8 cellular contexts compared by ENCODE assay signal in genomic region chr7:30740417-30741181, GRCh38. TPM values are rescaled to one million over a fixed set of nuclear protein-coding genes. Genes with fewer than 3 reads are reported as not detected.
A peak's percentile ranks its signal among the peaks of the same experiment; 100 is the strongest.
DNase-seq lines count a peak whose midpoint lies in the region; ATAC-seq and TF ChIP-seq lines count a peak whose summit lies in the region.

No MANE protein-coding gene starts in this region.

- H3K9ac ChIP-seq in parathyroid adenoma = no peak overlapping the region

- H3K9me3 ChIP-seq in gastroesophageal sphincter (no peaks in the 10 kb centered on the region), parathyroid adenoma (ENCODE audit: control insufficient read depth, low read length) (no peaks in the 10 kb centered on the region), upper lobe of left lung (no peaks in the 10 kb centered on the region)

- H3K4me1 ChIP-seq in gastroesophageal sphincter (peaks cover 0 to 12% (median 0%) of the 10 kb centered on the region in 3 donors), parathyroid adenoma (no peaks in the 10 kb centered on the region), upper lobe of left lung (peaks cover 0 to 6% (median 4%) of the 10 kb centered on the region in 4 donors)

- H3K4me2 ChIP-seq in parathyroid adenoma (ENCODE audit: low read length) = no peak overlapping the region

- no peak for TF ChIP-seq EP300 in gastroesophageal sphincter (IDR thresholded peaks at IDR 0.05)
- no peak for TF ChIP-seq EP300 in upper lobe of left lung (IDR thresholded peaks at IDR 0.05)

- no peaks in the 10 kb centered on the region for H3K27me3 ChIP-seq in gastroesophageal sphincter
- no peaks in the 10 kb centered on the region for H3K27me3 ChIP-seq in parathyroid adenoma (ENCODE audit: control insufficient read depth, insufficient read depth, low read length)
- H3K27me3 ChIP-seq in upper lobe of left lung = no peaks in the 10 kb centered on the region

- 51% methylated on average over 8 of the region's 14 CpGs; no CpG with 5 or more reads in 1 of the 2 donors for WGBS in gastroesophageal sphincter (ENCODE audit: low coverage in 1 of 2), 2 donors
- WGBS in upper lobe of left lung, 2 donors = 33% methylated on average over 7 to 14 of the region's 14 CpGs

- no peak overlapping the region for H3K4me3 ChIP-seq in gastroesophageal sphincter
- no peak overlapping the region for H3K4me3 ChIP-seq in parathyroid adenoma (ENCODE audit: low read depth, low read length)
- no peak overlapping the region for H3K4me3 ChIP-seq in upper lobe of left lung

- ATAC-seq in GM19395 (IDR thresholded peaks at IDR 0.05; ENCODE audit: unreplicated experiment) = peak; percentile 74
- peak; percentile 65 for ATAC-seq in gastroesophageal sphincter
- peak; percentile 78 to 88 for ATAC-seq in upper lobe of left lung (ENCODE audit: low FRiP score in 2 of 2)

- H3K36me3 ChIP-seq in gastroesophageal sphincter (no peaks in the 10 kb centered on the region), parathyroid adenoma (ENCODE audit: control insufficient read depth, insufficient read depth, low read length) (no peaks in the 10 kb centered on the region), upper lobe of left lung (no peaks in the 10 kb centered on the region)

- peak overlapping the region; percentile 16 for H2AFZ ChIP-seq in parathyroid adenoma

- TF ChIP-seq POLR2A in gastroesophageal sphincter (IDR thresholded peaks at IDR 0.05) (no peak), upper lobe of left lung (IDR thresholded peaks at IDR 0.05) (no peak)

- DNase-seq in Ammon's horn (ENCODE audit: low spot score) = peak; percentile 83
- DNase-seq in M059J (ENCODE audit: low read depth) = peak; percentile 58
- peak; percentile 47 for DNase-seq in SHP77 treated with DMSO at 0.1 percent for 48 hours (lab: John Stamatoyannopoulos, UW)
- peak; percentile 56 for DNase-seq in activated gamma-delta T cell treated with anti-CD3 and anti-CD28 coated beads, Interleukin-2, amount 50 U/mL, for 16 hours (ENCODE audit: low read depth)
- DNase-seq in upper lobe of left lung = peak; percentile 75 to 81

- H3K79me2 ChIP-seq in parathyroid adenoma = no peaks in the 10 kb centered on the region

- peak; percentile 94 to 99 (median 98) for TF ChIP-seq CTCF in gastroesophageal sphincter (IDR thresholded peaks at IDR 0.05)
- TF ChIP-seq CTCF in parathyroid adenoma (IDR thresholded peaks at IDR 0.05) = peak; percentile 98
- TF ChIP-seq CTCF in upper lobe of left lung (IDR thresholded peaks at IDR 0.05) = peak; percentile 91 to 100 (median 94)

- H3K27ac ChIP-seq in gastroesophageal sphincter = no peak overlapping the region
- H3K27ac ChIP-seq in parathyroid adenoma = no peak overlapping the region
- no peak overlapping the region for H3K27ac ChIP-seq in upper lobe of left lung

RNA-seq across cellular contexts. Expression of gene INMT, which starts 11.3 kb away (rescaled TPM):
- total RNA-seq in M059J (2014; rRNA removed; shearing (Covaris generic)) = 0.22 TPM in 1 of 2 replicates, not detected in the other
- 100 to 1,000 TPM; 115 to 212 (median 131) TPM for total RNA-seq in gastroesophageal sphincter
- total RNA-seq in upper lobe of left lung = 100 to 1,000 TPM in 5 of 6 donors, 10 to 100 TPM in 1; 70.5 to 447 (median 322) TPM

RNA-seq across cellular contexts. Expression of gene MINDY4, which starts 30.6 kb away (rescaled TPM):
- 1.8 and 3.3 TPM in 2 replicates for total RNA-seq in M059J (2014; rRNA removed; shearing (Covaris generic))
- total RNA-seq in gastroesophageal sphincter (10 to 100 TPM in 3 of 4 donors, 1 to 10 TPM in 1; 5.6 to 31.8 (median 20.4) TPM), upper lobe of left lung (10 to 100 TPM in 5 of 6 donors, 1 to 10 TPM in 1; 7.7 to 43.0 (median 19.4) TPM)

RNA-seq across cellular contexts. Expression of gene CRHR2, which starts 58.3 kb away (rescaled TPM):
- total RNA-seq in M059J (2014; rRNA removed; shearing (Covaris generic)) = not detected in 2 replicates
- total RNA-seq in gastroesophageal sphincter (under 1 TPM in 3 of 4 donors, not detected in 1; 0.15 to 0.77 (median 0.47) TPM), upper lobe of left lung (1 to 10 TPM in 1 of 6 donors, under 1 TPM in 3, not detected in 2; 0.10 to 1.0 (median 0.44) TPM)

Comparison
In these comparisons a context has a peak if more than half of its experiments do, and no peak if none do; other contexts are left out.
1. RNA of gene INMT, which starts 11.3 kb away (total RNA-seq): 70.5 to 447 TPM in upper lobe of left lung and 115 to 212 TPM in gastroesophageal sphincter; 0.22 TPM in M059J; every median in the first group is over 10 times any median in the second.
2. Peak in every context shown above with its lines, with median percentiles within 50 percentile points of each other: DNase-seq, ATAC-seq and CTCF ChIP-seq.